ENCODE assay signal across 2 cellular contexts in genomic region chr7:47873767-47874166, GRCh38.
TF ChIP-seq lines count a peak whose summit lies in the region.

No MANE protein-coding gene starts in this region.

TF ChIP-seq in IMR-90, 13 proteins besides CTCF, POLR2A, EP300 and RAD21:
- TF ChIP-seq NFE2L2 (IDR thresholded peaks at IDR 0.05; ENCODE audit: low read depth, low read length) (no peak), CEBPB (IDR thresholded peaks at IDR 0.05; ENCODE audit: low read depth, low read length) (no peak), SMC3 (IDR thresholded peaks at IDR 0.05; ENCODE audit: low read depth, low read length) (no peak)
TF ChIP-seq in IMR-90: peak in this region for 0.

TF ChIP-seq in endothelial cell of umbilical vein, 7 proteins besides CTCF, POLR2A, EP300 and RAD21:
- TF ChIP-seq JUN (IDR thresholded peaks at IDR 0.05; ENCODE audit: borderline replicate concordance, insufficient read depth, insufficient read length, low read depth) (no peak), GATA2 (IDR thresholded peaks at IDR 0.05; ENCODE audit: insufficient read depth, insufficient read length, low read depth, low read length) (no peak), POLR2AphosphoS5 (IDR thresholded peaks at IDR 0.05; ENCODE audit: insufficient read depth, low read depth, low read length) (no peak), FOS (IDR thresholded peaks at IDR 0.05; ENCODE audit: borderline replicate concordance, insufficient read depth, low read length) (no peak), MYC (IDR thresholded peaks at IDR 0.05; ENCODE audit: low read depth, low read length) (no peak), MAX (IDR thresholded peaks at IDR 0.05; ENCODE audit: insufficient read depth, insufficient read length) (no peak), EZH2 (IDR thresholded peaks at IDR 0.05; ENCODE audit: borderline replicate concordance, low read depth, low read length, severe bottlenecking) (no peak)
